Comparison of ENCODE assay signal across 36 cellular contexts in genomic region chr3:52187576-52187975, GRCh38. TPM values are rescaled to one million over a fixed set of nuclear protein-coding genes. Genes with fewer than 3 reads are reported as not detected.
"Had no signal": no experiment of that assay in that cellular context is flagged by ENCODE, and none has a peak within 500 bp of the region (broad histone marks: within the 10 kb centered on the region; RNA-seq: fewer than 3 reads in every experiment).

No MANE protein-coding gene starts in this region.

- H3K36me3 Mint-ChIP-seq: activated CD4-positive, alpha-beta memory T cell treated with anti-CD3 and anti-CD28 coated beads for 36 hours; activated naive CD4-positive, alpha-beta T cell treated with anti-CD3 and anti-CD28 coated beads, Interleukin-2, amount 50 U/mL, for 72 hours; activated naive CD8-positive, alpha-beta T cell treated with anti-CD3 and anti-CD28 coated beads for 36 hours had no signal

- H3K9me3 Mint-ChIP-seq: activated B cell treated with CpG ODN at 0.5 μM for 24 hours; activated CD4-positive, alpha-beta memory T cell treated with anti-CD3 and anti-CD28 coated beads for 36 hours; activated CD4-positive, alpha-beta T cell treated with anti-CD3 and anti-CD28 coated beads, Interleukin-2, amount 10 ng/mL, durations not matched to agents 24 days and 14 days; activated CD8-positive, alpha-beta T cell treated with anti-CD3 and anti-CD28 coated beads for 36 hours; activated naive CD4-positive, alpha-beta T cell treated with anti-CD3 and anti-CD28 coated beads for 36 hours; activated naive CD4-positive, alpha-beta T cell treated with anti-CD3 and anti-CD28 coated beads, Interleukin-2, amount 50 U/mL, for 72 hours; activated naive CD8-positive, alpha-beta T cell treated with anti-CD3 and anti-CD28 coated beads for 36 hours; activated T-cell treated with anti-CD3 and anti-CD28 coated beads, Interleukin-2, amount 50 U/mL, for 4 hours; activated T-cell treated with anti-CD3 and anti-CD28 coated beads, Interleukin-2, amount 50 U/mL, for 72 hours; activated T-helper 1 cell treated with anti-CD3 and anti-CD28 coated beads, Interleukin-12 subunit alpha, Interleukin-12 subunit beta, Interleukin-2, Interleukin-4 antibody, amounts not matched to agents 30 ng/mL and 10 ng/mL and 1 ng/mL, durations not matched to agents 14 hours and 24 hours and 36 hours; activated T-helper 17 cell treated with anti-CD3 and anti-CD28 coated beads, Interleukin-2, amount 50 U/mL, for 72 hours; T-helper 1 cell treated with Interleukin-12 subunit alpha and Interleukin-12 subunit beta and Interleukin-4 antibody, amounts not matched to agents 30 μg/mL and 1 μg/mL, for 36 hours; T-helper 2 cell treated with Interferon-gamma antibody and Interleukin-4, amounts not matched to agents 5 μg/mL and 100 μg/mL, for 36 hours had no signal

- H3K27ac Mint-ChIP-seq: activated B cell treated with CpG ODN at 0.5 μM for 24 hours; activated CD4-positive, alpha-beta memory T cell treated with anti-CD3 and anti-CD28 coated beads for 36 hours; activated CD4-positive, alpha-beta T cell treated with anti-CD3 and anti-CD28 coated beads, Interleukin-2, amount 10 ng/mL, durations not matched to agents 24 days and 14 days; activated CD8-positive, alpha-beta T cell treated with anti-CD3 and anti-CD28 coated beads for 36 hours; activated naive CD4-positive, alpha-beta T cell treated with anti-CD3 and anti-CD28 coated beads for 36 hours; activated naive CD4-positive, alpha-beta T cell treated with anti-CD3 and anti-CD28 coated beads, Interleukin-2, amount 50 U/mL, for 72 hours; activated naive CD8-positive, alpha-beta T cell treated with anti-CD3 and anti-CD28 coated beads for 36 hours; activated T-cell treated with anti-CD3 and anti-CD28 coated beads, Interleukin-2, amount 50 U/mL, for 72 hours; activated T-helper 1 cell treated with anti-CD3 and anti-CD28 coated beads, Interleukin-12 subunit alpha, Interleukin-12 subunit beta, Interleukin-2, Interleukin-4 antibody, amounts not matched to agents 30 ng/mL and 10 ng/mL and 1 ng/mL, durations not matched to agents 14 hours and 24 hours and 36 hours; activated T-helper 17 cell treated with anti-CD3 and anti-CD28 coated beads, Interleukin-2, amount 50 U/mL, for 72 hours; T-helper 1 cell treated with Interleukin-12 subunit alpha and Interleukin-12 subunit beta and Interleukin-4 antibody, amounts not matched to agents 30 μg/mL and 1 μg/mL, for 36 hours; T-helper 2 cell treated with Interferon-gamma antibody and Interleukin-4, amounts not matched to agents 5 μg/mL and 100 μg/mL, for 36 hours had no signal

- H3K27me3 Mint-ChIP-seq: activated B cell treated with CpG ODN at 0.5 μM for 24 hours; activated CD4-positive, alpha-beta memory T cell treated with anti-CD3 and anti-CD28 coated beads for 36 hours; activated CD8-positive, alpha-beta T cell treated with anti-CD3 and anti-CD28 coated beads for 36 hours; activated naive CD8-positive, alpha-beta T cell treated with anti-CD3 and anti-CD28 coated beads for 36 hours; activated T-helper 17 cell treated with anti-CD3 and anti-CD28 coated beads, Interleukin-2, amount 50 U/mL, for 72 hours had no signal

- H3K4me3 Mint-ChIP-seq: activated B cell treated with CpG ODN at 0.5 μM for 24 hours; activated CD4-positive, alpha-beta memory T cell treated with anti-CD3 and anti-CD28 coated beads for 36 hours; activated CD4-positive, alpha-beta T cell treated with anti-CD3 and anti-CD28 coated beads, Interleukin-2, amount 10 ng/mL, durations not matched to agents 24 days and 14 days; activated CD8-positive, alpha-beta T cell treated with anti-CD3 and anti-CD28 coated beads for 36 hours; activated naive CD4-positive, alpha-beta T cell treated with anti-CD3 and anti-CD28 coated beads for 36 hours; activated naive CD8-positive, alpha-beta T cell treated with anti-CD3 and anti-CD28 coated beads for 36 hours; activated T-cell treated with anti-CD3 and anti-CD28 coated beads, Interleukin-2, amount 50 U/mL, for 4 hours; activated T-cell treated with anti-CD3 and anti-CD28 coated beads, Interleukin-2, amount 50 U/mL, for 72 hours; activated T-helper 1 cell treated with anti-CD3 and anti-CD28 coated beads, Interleukin-12 subunit alpha, Interleukin-12 subunit beta, Interleukin-2, Interleukin-4 antibody, amounts not matched to agents 30 ng/mL and 10 ng/mL and 1 ng/mL, durations not matched to agents 14 hours and 24 hours and 36 hours; activated T-helper 17 cell treated with anti-CD3 and anti-CD28 coated beads, Interleukin-2, amount 50 U/mL, for 72 hours; T-helper 1 cell treated with Interleukin-12 subunit alpha and Interleukin-12 subunit beta and Interleukin-4 antibody, amounts not matched to agents 30 μg/mL and 1 μg/mL, for 36 hours; T-helper 2 cell treated with Interferon-gamma antibody and Interleukin-4, amounts not matched to agents 5 μg/mL and 100 μg/mL, for 36 hours had no signal

- FAIRE-seq: astrocyte, TTC549 had no signal

- DNase-seq: activated B cell treated with CpG ODN at 0.5 μM for 24 hours; activated CD4-positive, alpha-beta memory T cell treated with anti-CD3 and anti-CD28 coated beads for 36 hours; activated CD4-positive, alpha-beta T cell treated with anti-CD3 and anti-CD28 coated beads for 4 hours; activated CD4-positive, alpha-beta T cell treated with anti-CD3 and anti-CD28 coated beads, Interleukin-2, amount 10 ng/mL, durations not matched to agents 24 days and 14 days; activated CD4-positive, alpha-beta T cell treated with anti-CD3 and anti-CD28 coated beads, Interleukin-2, amount 50 U/mL, for 1 hour; activated CD4-positive, alpha-beta T cell treated with anti-CD3 and anti-CD28 coated beads, Interleukin-2, amount 50 U/mL, for 4 hours; activated CD4-positive, CD25-positive, alpha-beta regulatory T cell treated with anti-CD3 and anti-CD28 coated beads, Interleukin-2, amount 50 U/mL, for 72 hours; activated CD8-positive, alpha-beta memory T cell treated with anti-CD3 and anti-CD28 coated beads, Interleukin-2, amount 50 U/mL, for 4 hours; activated CD8-positive, alpha-beta T cell treated with anti-CD3 and anti-CD28 coated beads for 36 hours; activated effector memory CD4-positive, alpha-beta T cell treated with anti-CD3 and anti-CD28 coated beads, Interleukin-2, amount 50 U/mL, for 16 hours; activated gamma-delta T cell treated with Interleukin-2 at 50 U/mL for 16 hours; activated naive CD4-positive, alpha-beta T cell; activated naive CD4-positive, alpha-beta T cell treated with anti-CD3 and anti-CD28 coated beads for 36 hours; activated naive CD4-positive, alpha-beta T cell treated with anti-CD3 and anti-CD28 coated beads, Interleukin-2, amount 50 U/mL, for 16 hours; activated naive CD8-positive, alpha-beta T cell treated with anti-CD3 and anti-CD28 coated beads for 36 hours; activated T-cell treated with anti-CD3 and anti-CD28 coated beads for 4 hours; activated T-cell treated with anti-CD3 and anti-CD28 coated beads, Interleukin-2, amount 50 U/mL, for 1 hour; activated T-cell treated with anti-CD3 and anti-CD28 coated beads, Interleukin-2, amount 50 U/mL, for 4 hours; activated T-cell treated with anti-CD3 and anti-CD28 coated beads, Interleukin-2, amount 50 U/mL, for 72 hours; amniotic stem cell; aorta; body of pancreas; brain microvascular endothelial cell; central memory CD4-positive, alpha-beta T cell; T-helper 2 cell; T-helper 9 cell had no signal

- H3K36me3 ChIP-seq: adrenal gland, brain microvascular endothelial cell, breast epithelium had no signal

- H3K27me3 ChIP-seq: adrenal gland, body of pancreas, brain microvascular endothelial cell, breast epithelium had no signal

- H3K27ac ChIP-seq: body of pancreas, brain microvascular endothelial cell, breast epithelium, VCaP had no signal

- ATAC-seq: activated CD8-positive, alpha-beta T cell treated with anti-CD3 and anti-CD28 coated beads for 36 hours; activated naive CD4-positive, alpha-beta T cell treated with anti-CD3 and anti-CD28 coated beads, Interleukin-2, amount 50 U/mL, for 72 hours; activated T-cell treated with anti-CD3 and anti-CD28 coated beads, Interleukin-2, amount 50 U/mL, for 4 hours; activated T-cell treated with anti-CD3 and anti-CD28 coated beads, Interleukin-2, amount 50 U/mL, for 72 hours; activated T-helper 17 cell treated with anti-CD3 and anti-CD28 coated beads, Interleukin-2, amount 50 U/mL, for 72 hours; body of pancreas had no signal

- H3K9me3 ChIP-seq: adrenal gland, body of pancreas, breast epithelium had no signal

- H3K4me3 ChIP-seq: adrenal gland, body of pancreas, breast epithelium had no signal

RNA-seq across cellular contexts. Expression of gene TLR9, which starts 37.9 kb away (rescaled TPM):
- polyA plus RNA-seq: aorta had no signal
